Comparison of ENCODE assay signal across 11 cellular contexts in the genomic region with DNA sequence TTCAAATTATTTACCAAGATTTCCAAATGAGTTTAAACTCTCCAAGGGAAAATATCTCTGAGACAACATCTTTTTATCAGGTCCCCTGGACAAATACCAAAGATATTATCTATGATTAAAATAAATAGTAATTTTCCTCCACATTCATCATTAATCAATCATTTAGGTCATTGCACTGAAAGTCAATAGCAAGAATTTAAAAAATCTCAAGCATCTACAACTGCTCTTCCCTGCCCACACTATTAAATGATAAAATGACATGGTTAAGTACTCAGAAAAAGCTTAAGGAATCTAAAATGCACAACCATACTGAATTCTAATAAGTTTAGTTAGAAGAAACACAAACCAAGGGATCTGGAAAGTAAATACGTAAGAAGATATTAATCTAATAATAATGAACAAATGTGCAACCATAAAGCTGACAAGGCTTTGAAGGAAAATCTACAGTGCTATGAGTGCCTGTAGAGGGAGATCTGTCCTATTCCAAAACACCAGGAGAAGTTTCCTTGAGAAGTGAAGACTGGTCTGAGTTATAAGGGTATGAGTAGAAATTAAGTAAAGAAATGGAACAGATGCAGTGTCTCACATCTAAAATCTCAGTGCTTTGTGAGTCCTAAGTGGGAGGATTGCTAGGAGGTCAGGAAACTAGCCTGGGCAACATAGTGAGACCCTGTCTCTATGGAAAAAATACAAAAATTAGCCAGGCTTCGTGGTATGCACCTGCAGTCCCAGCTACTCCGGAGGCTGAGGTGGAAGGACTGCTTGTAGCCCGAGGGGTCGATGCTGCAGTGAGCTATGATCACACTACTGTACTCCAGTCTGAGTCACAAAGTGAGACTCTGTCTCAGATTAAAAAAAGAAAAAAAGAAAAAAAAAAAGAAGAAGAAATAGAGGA. TPM values are rescaled to one million over a fixed set of nuclear protein-coding genes. Genes with fewer than 3 reads are reported as not detected.
A peak's percentile ranks its signal among the peaks of the same experiment; 100 is the strongest.
DNase-seq lines count a peak whose midpoint lies in the region; ATAC-seq and TF ChIP-seq lines count a peak whose summit lies in the region.
"Had no signal": no experiment of that assay in that cellular context is flagged by ENCODE, and none has a peak within 500 bp of the region (broad histone marks: within the 10 kb centered on the region; RNA-seq: fewer than 3 reads in every experiment).

No MANE protein-coding gene starts in this region.

- POLR2A ChIA-PET in activated CD4-positive, alpha-beta memory T cell treated with anti-CD3 and anti-CD28 coated beads, Interleukin-2, amount 10 ng/mL, durations not matched to agents 7 days and 5 days (lab: Charles Lee): no interaction called here

- H3K27ac ChIP-seq in parathyroid adenoma: no peak overlapping the region

- no peak overlapping the region for H3K9ac ChIP-seq in parathyroid adenoma

- no peaks in the 10 kb centered on the region for H3K9me3 Mint-ChIP-seq in activated T-helper 17 cell treated with anti-CD3 and anti-CD28 coated beads, Interleukin-2, amount 50 U/mL, for 72 hours
- no peaks in the 10 kb centered on the region for H3K9me3 Mint-ChIP-seq in activated T-cell treated with anti-CD3 and anti-CD28 coated beads, Interleukin-2, amount 50 U/mL, for 24 hours
- H3K9me3 Mint-ChIP-seq in activated CD4-positive, alpha-beta memory T cell treated with anti-CD3 and anti-CD28 coated beads, Interleukin-2, amount 10 ng/mL, durations not matched to agents 7 days and 5 days: no peaks in the 10 kb centered on the region

- TF ChIP-seq CTCF in foreskin fibroblast (IDR thresholded peaks at IDR 0.05; ENCODE audit: low read depth, low read length): peak; percentile 15
- TF ChIP-seq CTCF in parathyroid adenoma (IDR thresholded peaks at IDR 0.05): peak; percentile 32

- no peak overlapping the region for H2AFZ ChIP-seq in parathyroid adenoma

- H3K4me2 ChIP-seq in parathyroid adenoma (ENCODE audit: low read length): no peak overlapping the region

- no peaks in the 10 kb centered on the region for H3K36me3 ChIP-seq in parathyroid adenoma (ENCODE audit: control insufficient read depth, insufficient read depth, low read length)

- no peaks in the 10 kb centered on the region for H3K79me2 ChIP-seq in parathyroid adenoma

- H3K27me3 Mint-ChIP-seq in activated T-helper 17 cell treated with anti-CD3 and anti-CD28 coated beads, Interleukin-2, amount 50 U/mL, for 72 hours: no peaks in the 10 kb centered on the region
- no peaks in the 10 kb centered on the region for H3K27me3 Mint-ChIP-seq in activated T-cell treated with anti-CD3 and anti-CD28 coated beads, Interleukin-2, amount 50 U/mL, for 24 hours
- H3K27me3 Mint-ChIP-seq in activated CD4-positive, alpha-beta memory T cell treated with anti-CD3 and anti-CD28 coated beads, Interleukin-2, amount 10 ng/mL, durations not matched to agents 7 days and 5 days: no peaks in the 10 kb centered on the region

- no peaks in the 10 kb centered on the region for H3K9me3 ChIP-seq in parathyroid adenoma (ENCODE audit: control insufficient read depth, low read length)
- H3K9me3 ChIP-seq: tibial nerve had no signal

- H3K4me3 ChIP-seq in foreskin fibroblast (ENCODE audit: low read depth in 1 of 2, low read length in 2 of 2) (no peak overlapping the region), parathyroid adenoma (ENCODE audit: low read depth, low read length) (no peak overlapping the region)
- H3K4me3 ChIP-seq: GM12878, tibial nerve had no signal

- peak overlapping the region; percentile 6 for H3K27ac Mint-ChIP-seq in activated T-helper 17 cell treated with anti-CD3 and anti-CD28 coated beads, Interleukin-2, amount 50 U/mL, for 72 hours
- no peak overlapping the region for H3K27ac Mint-ChIP-seq in activated T-cell treated with anti-CD3 and anti-CD28 coated beads, Interleukin-2, amount 50 U/mL, for 24 hours
- H3K27ac Mint-ChIP-seq in activated CD4-positive, alpha-beta memory T cell treated with anti-CD3 and anti-CD28 coated beads, Interleukin-2, amount 10 ng/mL, durations not matched to agents 7 days and 5 days: no peak overlapping the region

- peak; percentile 54 for DNase-seq in EL
- DNase-seq in foreskin fibroblast: no peak
- DNase-seq in NCI-H2196 treated with DMSO at 0.1 percent for 48 hours (lab: John Stamatoyannopoulos, UW; ENCODE audit: unreplicated experiment): no peak
- no peak for DNase-seq in DMS53 (lab: John Stamatoyannopoulos, UW)
- DNase-seq in activated T-cell treated with anti-CD3 and anti-CD28 coated beads, Interleukin-2, amount 50 U/mL, for 24 hours: no peak
- DNase-seq in activated CD4-positive, alpha-beta memory T cell treated with anti-CD3 and anti-CD28 coated beads, Interleukin-2, amount 10 ng/mL, durations not matched to agents 7 days and 5 days: no peak
- DNase-seq: activated CD4-positive, alpha-beta T cell treated with anti-CD3 and anti-CD28 coated beads, Interleukin-2, amount 50 U/mL, for 48 hours had no signal

- CTCF ChIA-PET in activated CD4-positive, alpha-beta memory T cell treated with anti-CD3 and anti-CD28 coated beads, Interleukin-2, amount 10 ng/mL, durations not matched to agents 7 days and 5 days (lab: Charles Lee): no interaction called here

- peaks cover 6% of the 10 kb centered on the region for H3K4me1 Mint-ChIP-seq in activated T-helper 17 cell treated with anti-CD3 and anti-CD28 coated beads, Interleukin-2, amount 50 U/mL, for 72 hours
- no peaks in the 10 kb centered on the region for H3K4me1 Mint-ChIP-seq in activated T-cell treated with anti-CD3 and anti-CD28 coated beads, Interleukin-2, amount 50 U/mL, for 24 hours (ENCODE audit: low read depth)
- H3K4me1 Mint-ChIP-seq in activated CD4-positive, alpha-beta memory T cell treated with anti-CD3 and anti-CD28 coated beads, Interleukin-2, amount 10 ng/mL, durations not matched to agents 7 days and 5 days: no peaks in the 10 kb centered on the region

- H3K36me3 Mint-ChIP-seq in activated T-helper 17 cell treated with anti-CD3 and anti-CD28 coated beads, Interleukin-2, amount 50 U/mL, for 72 hours (ENCODE audit: low read depth): peaks cover 95% of the 10 kb centered on the region
- peaks cover 81% of the 10 kb centered on the region for H3K36me3 Mint-ChIP-seq in activated T-cell treated with anti-CD3 and anti-CD28 coated beads, Interleukin-2, amount 50 U/mL, for 24 hours (ENCODE audit: low read depth)
- H3K36me3 Mint-ChIP-seq in activated CD4-positive, alpha-beta memory T cell treated with anti-CD3 and anti-CD28 coated beads, Interleukin-2, amount 10 ng/mL, durations not matched to agents 7 days and 5 days (ENCODE audit: low read depth): peaks cover 45% of the 10 kb centered on the region

- H3K4me1 ChIP-seq in parathyroid adenoma: no peaks in the 10 kb centered on the region

- no peak for ATAC-seq in activated T-helper 17 cell treated with anti-CD3 and anti-CD28 coated beads, Interleukin-2, amount 50 U/mL, for 72 hours (replicated peaks)
- ATAC-seq: GM12878 had no signal

- no peak overlapping the region for H3K4me3 Mint-ChIP-seq in activated T-helper 17 cell treated with anti-CD3 and anti-CD28 coated beads, Interleukin-2, amount 50 U/mL, for 72 hours
- no peak overlapping the region for H3K4me3 Mint-ChIP-seq in activated T-cell treated with anti-CD3 and anti-CD28 coated beads, Interleukin-2, amount 50 U/mL, for 24 hours
- no peak overlapping the region for H3K4me3 Mint-ChIP-seq in activated CD4-positive, alpha-beta memory T cell treated with anti-CD3 and anti-CD28 coated beads, Interleukin-2, amount 10 ng/mL, durations not matched to agents 7 days and 5 days

- H3K27me3 ChIP-seq in parathyroid adenoma (ENCODE audit: control insufficient read depth, insufficient read depth, low read length): no peaks in the 10 kb centered on the region
- H3K27me3 ChIP-seq: tibial nerve had no signal

RNA-seq across cellular contexts. Expression of gene INTS13, which starts 19.2 kb away (rescaled TPM):
- 100 to 1,000 TPM in 1 of 2 donors, 10 to 100 TPM in 1; 64.1 to 101 TPM for total RNA-seq in activated T-helper 17 cell treated with anti-CD3 and anti-CD28 coated beads, Interleukin-2, amount 50 U/mL, for 72 hours
- total RNA-seq in activated CD4-positive, alpha-beta memory T cell treated with anti-CD3 and anti-CD28 coated beads, Interleukin-2, amount 10 ng/mL, durations not matched to agents 7 days and 5 days: 10 to 100 TPM; 44.8 to 45.8 TPM

RNA-seq across cellular contexts. Expression of gene FGFR1OP2, which starts 19.7 kb away (rescaled TPM):
- total RNA-seq in activated T-helper 17 cell treated with anti-CD3 and anti-CD28 coated beads, Interleukin-2, amount 50 U/mL, for 72 hours: 10 to 100 TPM; 51.3 to 77.4 TPM
- total RNA-seq in activated CD4-positive, alpha-beta memory T cell treated with anti-CD3 and anti-CD28 coated beads, Interleukin-2, amount 10 ng/mL, durations not matched to agents 7 days and 5 days: 10 to 100 TPM; 85.7 to 87.5 TPM
